ENCODE assay signal across 1 cellular context in the genomic region with DNA sequence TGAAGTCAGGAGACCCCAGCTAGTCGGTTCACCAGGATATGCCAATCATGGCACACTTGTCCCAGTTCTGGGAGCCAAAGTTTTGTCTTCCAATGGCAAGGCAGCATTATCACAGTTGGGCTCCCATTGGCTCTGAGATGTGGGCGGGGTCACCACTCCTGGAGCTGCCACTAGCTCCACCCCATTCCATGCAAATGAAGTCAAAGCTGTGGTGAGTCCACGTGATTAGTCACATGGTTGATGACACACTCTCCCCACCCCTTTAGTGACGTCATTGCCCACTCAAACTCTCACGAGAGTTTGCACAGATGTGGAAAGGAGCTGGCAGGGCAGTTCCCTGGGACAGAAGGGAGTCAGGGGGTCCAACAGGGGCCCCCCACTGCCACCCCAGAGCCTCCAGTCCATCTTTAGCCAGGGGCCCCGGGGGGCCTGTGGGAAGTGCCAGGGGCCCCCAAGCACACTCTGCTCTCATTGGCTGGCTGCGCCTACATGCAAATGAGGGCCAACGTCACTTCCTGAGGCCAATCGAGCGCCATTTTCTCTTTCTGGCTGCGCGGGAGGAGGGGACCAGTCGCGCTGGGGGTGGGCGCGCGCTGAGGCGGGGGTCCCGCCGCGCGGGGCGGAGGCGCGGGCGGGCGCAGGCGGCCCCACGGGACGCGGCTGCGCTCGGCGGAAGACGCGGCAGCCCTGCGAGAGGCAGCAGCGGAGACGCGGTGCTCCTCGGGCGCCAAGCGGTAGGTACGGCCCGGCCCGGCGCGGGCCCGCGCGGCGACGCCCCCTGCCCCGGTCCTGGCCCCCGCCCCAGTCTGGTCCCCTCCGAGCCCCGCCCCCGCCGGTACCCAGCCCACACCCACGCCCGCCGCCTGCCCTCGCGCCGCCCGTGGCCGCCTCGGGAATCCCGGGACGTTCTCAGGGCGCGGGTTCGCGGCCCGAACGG.
A peak's percentile ranks its signal among the peaks of the same experiment; 100 is the strongest.
TF ChIP-seq lines count a peak whose summit lies in the region.

A gene with protein sequence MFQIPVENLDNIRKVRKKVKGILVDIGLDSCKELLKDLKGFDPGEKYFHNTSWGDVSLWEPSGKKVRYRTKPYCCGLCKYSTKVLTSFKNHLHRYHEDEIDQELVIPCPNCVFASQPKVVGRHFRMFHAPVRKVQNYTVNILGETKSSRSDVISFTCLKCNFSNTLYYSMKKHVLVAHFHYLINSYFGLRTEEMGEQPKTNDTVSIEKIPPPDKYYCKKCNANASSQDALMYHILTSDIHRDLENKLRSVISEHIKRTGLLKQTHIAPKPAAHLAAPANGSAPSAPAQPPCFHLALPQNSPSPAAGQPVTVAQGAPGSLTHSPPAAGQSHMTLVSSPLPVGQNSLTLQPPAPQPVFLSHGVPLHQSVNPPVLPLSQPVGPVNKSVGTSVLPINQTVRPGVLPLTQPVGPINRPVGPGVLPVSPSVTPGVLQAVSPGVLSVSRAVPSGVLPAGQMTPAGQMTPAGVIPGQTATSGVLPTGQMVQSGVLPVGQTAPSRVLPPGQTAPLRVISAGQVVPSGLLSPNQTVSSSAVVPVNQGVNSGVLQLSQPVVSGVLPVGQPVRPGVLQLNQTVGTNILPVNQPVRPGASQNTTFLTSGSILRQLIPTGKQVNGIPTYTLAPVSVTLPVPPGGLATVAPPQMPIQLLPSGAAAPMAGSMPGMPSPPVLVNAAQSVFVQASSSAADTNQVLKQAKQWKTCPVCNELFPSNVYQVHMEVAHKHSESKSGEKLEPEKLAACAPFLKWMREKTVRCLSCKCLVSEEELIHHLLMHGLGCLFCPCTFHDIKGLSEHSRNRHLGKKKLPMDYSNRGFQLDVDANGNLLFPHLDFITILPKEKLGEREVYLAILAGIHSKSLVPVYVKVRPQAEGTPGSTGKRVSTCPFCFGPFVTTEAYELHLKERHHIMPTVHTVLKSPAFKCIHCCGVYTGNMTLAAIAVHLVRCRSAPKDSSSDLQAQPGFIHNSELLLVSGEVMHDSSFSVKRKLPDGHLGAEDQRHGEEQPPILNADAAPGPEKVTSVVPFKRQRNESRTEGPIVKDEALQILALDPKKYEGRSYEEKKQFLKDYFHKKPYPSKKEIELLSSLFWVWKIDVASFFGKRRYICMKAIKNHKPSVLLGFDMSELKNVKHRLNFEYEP (plus strand): TSS at position 524 of the 937 bp plus-strand sequence. CDS start 8,281 bp downstream, outside the sequence.

TF ChIP-seq in liver, 16 proteins besides CTCF, POLR2A, EP300 and RAD21 (continued from another document):
- TF ChIP-seq GABPA (IDR thresholded peaks at IDR 0.05 in 1 of 2, conservative IDR thresholded peaks at IDR 0.05 in 1 of 2), result peak; percentile 41 to 61
- TF ChIP-seq NR2F2 (IDR thresholded peaks at IDR 0.05), result no peak
- TF ChIP-seq EGR1 (IDR thresholded peaks at IDR 0.05; ENCODE audit: low read depth in 2 of 2), result no peak
- TF ChIP-seq TAF1 (conservative IDR thresholded peaks at IDR 0.05), result no peak
